In genomic region chr6:31920803-31921202, GRCh38 we compare ENCODE assay signal across 29 cellular contexts. TPM values are rescaled to one million over a fixed set of nuclear protein-coding genes. Genes with fewer than 3 reads are reported as not detected.
A peak's percentile ranks its signal among the peaks of the same experiment; 100 is the strongest.
DNase-seq lines count a peak whose midpoint lies in the region; ATAC-seq and TF ChIP-seq lines count a peak whose summit lies in the region.
"Had no signal": no experiment of that assay in that cellular context is flagged by ENCODE, and none has a peak within 500 bp of the region (broad histone marks: within the 10 kb centered on the region; RNA-seq: fewer than 3 reads in every experiment).

No MANE protein-coding gene starts in this region.

- no peak for TF ChIP-seq RAD21 in IMR-90 (IDR thresholded peaks at IDR 0.05; ENCODE audit: low read length)

- H4K5ac ChIP-seq in IMR-90 (ENCODE audit: low read depth, low read length) = peak overlapping the region; percentile 31; the same call in 1 of the 2 replicates

- TF ChIP-seq POLR2A in IMR-90 (IDR thresholded peaks at IDR 0.05; ENCODE audit: low read depth, low read length) = no peak

- H3K14ac ChIP-seq in IMR-90 (replicated peaks; ENCODE audit: low read depth, low read length) = no peak overlapping the region

- in situ Hi-C loops in IMR-90 (cut with MboI; ENCODE audit: low sequenced_read_pairs) = no loop called here

- H3K9me3 ChIP-seq in IMR-90 (ENCODE audit: control insufficient read depth, insufficient read depth, low read length) = no peaks in the 10 kb centered on the region
- H3K9me3 ChIP-seq: body of pancreas, esophagus squamous epithelium, stomach, tibial nerve had no signal

- H3K23ac ChIP-seq in IMR-90 (ENCODE audit: low read depth, low read length) = no peak overlapping the region

- H2BK5ac ChIP-seq in IMR-90 (ENCODE audit: low read depth, low read length, poor library complexity, severe bottlenecking) = no peak overlapping the region

- POLR2A ChIA-PET in IMR-90 (lab: Charles Lee; ENCODE audit: unreplicated experiment) = no interaction called here

- H3K36me3 ChIP-seq in IMR-90 (ENCODE audit: control insufficient read depth, insufficient read depth, low read length) = no peaks in the 10 kb centered on the region
- H3K36me3 ChIP-seq: esophagus squamous epithelium, neural progenitor cell, stomach, tibial nerve had no signal

- no peaks in the 10 kb centered on the region for H3K9me1 ChIP-seq in IMR-90 (ENCODE audit: insufficient read depth, low read length)

- ATAC-seq in IMR-90 (ENCODE audit: low read depth) (peak; percentile 60; the same call in 1 of the 2 replicates), esophagus mucosa (peak; percentile 77)
- ATAC-seq: activated CD8-positive, alpha-beta T cell treated with anti-CD3 and anti-CD28 coated beads for 36 hours; body of pancreas; SK-N-SH treated with all-trans-retinoic acid at 6 μM for 48 hours had no signal

- H4K91ac ChIP-seq in IMR-90 (ENCODE audit: insufficient read depth, low read depth, low read length) = no peak overlapping the region

- no peaks in the 10 kb centered on the region for H4K20me1 ChIP-seq in IMR-90 (ENCODE audit: insufficient read depth, low read length)

- WGBS in IMR-90 (ENCODE audit: extremely low coverage in 2 of 2, insufficient read length in 1 of 2), 2 experiments = 17% methylated on average over 1 of the region's 2 CpGs; no CpG with 5 or more reads in 1 of the 2 experiments

- 0 out of 2 replicates have a peak, but pooled peaks cover 2% of the 10 kb centered on the region for H3K27me3 ChIP-seq in IMR-90 (ENCODE audit: control insufficient read depth, insufficient read depth, low read length)
- H3K27me3 ChIP-seq: body of pancreas, esophagus squamous epithelium, neural progenitor cell, stomach, tibial nerve had no signal

- H3K4me1 ChIP-seq in IMR-90 (ENCODE audit: control insufficient read depth, insufficient read depth, low read length) = peaks cover 5% of the 10 kb centered on the region; the same call in 1 of the 2 replicates
- H3K4me1 ChIP-seq: body of pancreas, neural progenitor cell, tibial nerve had no signal

- H3K79me1 ChIP-seq in IMR-90 (ENCODE audit: low read depth in 1 of 2, low read length in 2 of 2) = no peaks in the 10 kb centered on the region

- dilution Hi-C loops in IMR-90 (cut with HindIII; ENCODE audit: low sequenced_read_pairs, unreplicated experiment) = no loop called here

- no peak overlapping the region for H3K4me3 ChIP-seq in IMR-90 (ENCODE audit: insufficient read depth, low read depth, low read length)
- H3K4me3 ChIP-seq: body of pancreas, esophagus squamous epithelium, neural progenitor cell, stomach, tibial nerve had no signal

- TF ChIP-seq CTCF in IMR-90 (conservative IDR thresholded peaks at IDR 0.05; ENCODE audit: low read depth, low read length) = no peak

- H2BK120ac ChIP-seq in IMR-90 (ENCODE audit: low read depth, low read length) = no peak overlapping the region

- H3K27ac ChIP-seq in IMR-90 (ENCODE audit: insufficient read depth, low read length) = no peak overlapping the region
- H3K27ac ChIP-seq: body of pancreas, neural progenitor cell, stomach, tibial nerve had no signal

- H3K18ac ChIP-seq in IMR-90 (ENCODE audit: low read depth, low read length) = no peak overlapping the region; the same call in 1 of the 2 replicates

- H3K56ac ChIP-seq in IMR-90 (ENCODE audit: extremely low read depth, insufficient read depth, low read length) = no peak overlapping the region

- H2AK9ac ChIP-seq in IMR-90 (replicated peaks; ENCODE audit: low read depth, low read length, poor library complexity) = no peak overlapping the region

- CTCF ChIA-PET in IMR-90 (lab: Yijun Ruan, JAX) = no interaction called here

- no peak overlapping the region for H3K9ac ChIP-seq in IMR-90 (ENCODE audit: low read depth, low read length)
- H3K9ac ChIP-seq: neural progenitor cell had no signal

- H2BK20ac ChIP-seq in IMR-90 (ENCODE audit: low read depth, low read length) = no peak overlapping the region

- no peak overlapping the region for H4K8ac ChIP-seq in IMR-90 (ENCODE audit: low read depth in 2 of 2, low read length in 2 of 2)

- no TSS peak for BruUV-seq in IMR-90 (replicated peaks; lab: Mats Ljungman, UMichigan)

- no peak for DNase-seq in IMR-90
- peak; percentile 29 for DNase-seq in NOMO-1 treated with dmso at 0.1 percent for 144 hours (lab: John Stamatoyannopoulos, UW; ENCODE audit: unreplicated experiment)
- DNase-seq in renal cortical epithelial cell (ENCODE audit: low read depth) = peak; percentile 58
- no peak for DNase-seq in NCI-H187 treated with DMSO at 0.1 percent for 48 hours (lab: John Stamatoyannopoulos, UW)
- DNase-seq in NCI-H748 treated with DMSO at 0.1 percent for 48 hours (lab: John Stamatoyannopoulos, UW) = no peak
- no peak for DNase-seq in activated CD4-positive, alpha-beta T cell treated with anti-CD3 and anti-CD28 coated beads, Interleukin-2, amount 50 U/mL, for 1 hour
- no peak for DNase-seq in NCI-H187 (lab: John Stamatoyannopoulos, UW)
- DNase-seq: activated B cell treated with CpG ODN at 0.5 μM for 24 hours; activated CD8-positive, alpha-beta T cell treated with anti-CD3 and anti-CD28 coated beads for 36 hours; activated effector memory CD4-positive, alpha-beta T cell treated with Interleukin-2 at 50 U/mL for 16 hours; body of pancreas; CD8-positive, alpha-beta memory T cell; effector memory CD4-positive, alpha-beta T cell; esophagus squamous epithelium; HCEC 1CT; NCI-H1105 treated with DMSO at 0.1 percent for 48 hours; NCI-H2081 treated with DMSO at 0.1 percent for 48 hours; NCI-H446 treated with DMSO at 0.1 percent for 48 hours; posterior cingulate gyrus; stimulated activated CD8-positive, alpha-beta memory T cell treated with anti-CD3 and anti-CD28 coated beads, Interleukin-4, amount 100 ng/mL, for 48 hours; stomach had no signal

- no peak overlapping the region for H2AFZ ChIP-seq in IMR-90 (replicated peaks; ENCODE audit: low read length, poor library complexity)
- H2AFZ ChIP-seq: neural progenitor cell had no signal

- no peak overlapping the region; the same call in 2 of the 3 replicates for H2BK15ac ChIP-seq in IMR-90 (ENCODE audit: low read depth, low read length)

- H3K4me2 ChIP-seq in IMR-90 (ENCODE audit: low read depth, low read length) = no peak overlapping the region
- H3K4me2 ChIP-seq: neural progenitor cell had no signal

- no peak overlapping the region; the same call in 1 of the 2 replicates for H3K4ac ChIP-seq in IMR-90 (ENCODE audit: low read depth, low read length)

- intact Hi-C loops in IMR-90 (cut with micrococcal nuclease) = no loop called here

- no peak overlapping the region for H2AK5ac ChIP-seq in IMR-90 (ENCODE audit: low read depth, low read length)

TF ChIP-seq in IMR-90, 13 proteins besides CTCF, POLR2A, EP300 and RAD21:
- TF ChIP-seq MAFK (IDR thresholded peaks at IDR 0.05; ENCODE audit: low read depth, low read length) = no peak
- no peak for TF ChIP-seq RFX5 (IDR thresholded peaks at IDR 0.05; ENCODE audit: low read depth, low read length)
- TF ChIP-seq MAZ (IDR thresholded peaks at IDR 0.05; ENCODE audit: borderline replicate concordance, low read depth, low read length) = no peak
- no peak for TF ChIP-seq FOS (IDR thresholded peaks at IDR 0.05; ENCODE audit: low read depth, low read length)
- TF ChIP-seq ELK1 (IDR thresholded peaks at IDR 0.05; ENCODE audit: borderline replicate concordance, low read depth, low read length) = no peak
- no peak for TF ChIP-seq MXI1 (IDR thresholded peaks at IDR 0.05; ENCODE audit: borderline replicate concordance, low read depth, low read length)
- TF ChIP-seq CEBPB (IDR thresholded peaks at IDR 0.05; ENCODE audit: low read depth, low read length) = no peak
- TF ChIP-seq CHD1 (IDR thresholded peaks at IDR 0.05; ENCODE audit: low read depth, low read length) = no peak
- TF ChIP-seq SMC3 (IDR thresholded peaks at IDR 0.05; ENCODE audit: low read depth, low read length) = no peak

RNA-seq across cellular contexts. Expression of gene C2, which starts 6.7 kb away (rescaled TPM):
- total RNA-seq in IMR-90 (2012; rRNA removed) (under 0.01 and 0.18 TPM in 2 replicates), esophagus mucosa (2.9 TPM), renal cortical epithelial cell (1.7 TPM in 1 of 2 replicates, not detected in the other)
- polyA plus RNA-seq in IMR-90 (2012; rRNA removed) = 0.19 and 0.26 TPM in 2 replicates
- polyA plus RNA-seq in IMR-90 (2012; cell fraction: cytosol; rRNA removed) = 0.33 and 0.40 TPM in 2 replicates
- 0.30 and 0.69 TPM in 2 replicates for polyA plus RNA-seq in IMR-90 (2012; cell fraction: nucleus; rRNA removed; ENCODE audit: low replicate concordance)
- total RNA-seq: glomerular endothelial cell, lung microvascular endothelial cell, RPMI7951 had no signal
- polyA plus RNA-seq: CD8-positive, alpha-beta memory T cell; keratinocyte had no signal

RNA-seq across cellular contexts. Expression of gene ZBTB12, which starts 18.9 kb away (rescaled TPM):
- 2.0 and 2.5 TPM in 2 replicates for total RNA-seq in IMR-90 (2012; rRNA removed)
- polyA plus RNA-seq in IMR-90 (2012; rRNA removed) = 8.1 and 8.5 TPM in 2 replicates
- polyA plus RNA-seq in IMR-90 (2012; cell fraction: cytosol; rRNA removed) = 2.5 and 4.5 TPM in 2 replicates
- polyA plus RNA-seq in IMR-90 (2012; cell fraction: nucleus; rRNA removed; ENCODE audit: low replicate concordance) = 2.0 and 2.9 TPM in 2 replicates
- 2.0 TPM for total RNA-seq in esophagus mucosa
- 0.69 and 5.9 TPM in 2 replicates for total RNA-seq in renal cortical epithelial cell
- polyA plus RNA-seq: CD8-positive, alpha-beta memory T cell had no signal

RNA-seq across cellular contexts. Expression of gene EHMT2, which starts 23.3 kb away (rescaled TPM):
- total RNA-seq in IMR-90 (2012; rRNA removed) (36.4 and 38.0 TPM in 2 replicates), esophagus mucosa (28.2 TPM), renal cortical epithelial cell (37.7 and 72.3 TPM in 2 replicates)
- 47.7 and 51.2 TPM in 2 replicates for polyA plus RNA-seq in IMR-90 (2012; rRNA removed)
- 31.6 and 49.6 TPM in 2 replicates for polyA plus RNA-seq in IMR-90 (2012; cell fraction: cytosol; rRNA removed)
- 155 and 310 TPM in 2 replicates for polyA plus RNA-seq in IMR-90 (2012; cell fraction: nucleus; rRNA removed; ENCODE audit: low replicate concordance)

RNA-seq across cellular contexts. Expression of gene CFB, which starts 25.1 kb away (rescaled TPM):
- 1.4 and 1.8 TPM in 2 replicates for total RNA-seq in IMR-90 (2012; rRNA removed)
- 5.8 and 6.1 TPM in 2 replicates for polyA plus RNA-seq in IMR-90 (2012; rRNA removed)
- 4.1 and 5.2 TPM in 2 replicates for polyA plus RNA-seq in IMR-90 (2012; cell fraction: cytosol; rRNA removed)
- polyA plus RNA-seq in IMR-90 (2012; cell fraction: nucleus; rRNA removed; ENCODE audit: low replicate concordance) = 15.4 and 32.5 TPM in 2 replicates
- 36.1 TPM for total RNA-seq in esophagus mucosa
- total RNA-seq in renal cortical epithelial cell = 24.3 and 32.7 TPM in 2 replicates
- total RNA-seq: activated B cell treated with CpG ODN at 0.5 μM for 24 hours had no signal

RNA-seq across cellular contexts. Expression of gene NELFE, which starts 38.0 kb away (rescaled TPM):
- total RNA-seq in IMR-90 (2012; rRNA removed) = 76.0 and 90.8 TPM in 2 replicates
- 63.6 and 65.4 TPM in 2 replicates for polyA plus RNA-seq in IMR-90 (2012; rRNA removed)
- polyA plus RNA-seq in IMR-90 (2012; cell fraction: cytosol; rRNA removed) = 48.3 and 75.0 TPM in 2 replicates
- polyA plus RNA-seq in IMR-90 (2012; cell fraction: nucleus; rRNA removed; ENCODE audit: low replicate concordance) = 32.9 and 59.1 TPM in 2 replicates
- 57.7 TPM for total RNA-seq in esophagus mucosa
- 92.3 and 146 TPM in 2 replicates for total RNA-seq in renal cortical epithelial cell

Comparison
In these comparisons a context has a peak if more than half of its experiments do, and no peak if none do; other contexts are left out.
1. DNase-seq: peak in NOMO-1 treated with dmso at 0.1 percent for 144 hours (single experiment) and renal cortical epithelial cell (single experiment); none in IMR-90 (single experiment), NCI-H187 treated with DMSO at 0.1 percent for 48 hours (single experiment), NCI-H748 treated with DMSO at 0.1 percent for 48 hours (single experiment), activated CD4-positive, alpha-beta T cell treated with anti-CD3 and anti-CD28 coated beads, Interleukin-2, amount 50 U/mL, for 1 hour (single experiment) and NCI-H187 (0 of 2).